In the genomic region with DNA sequence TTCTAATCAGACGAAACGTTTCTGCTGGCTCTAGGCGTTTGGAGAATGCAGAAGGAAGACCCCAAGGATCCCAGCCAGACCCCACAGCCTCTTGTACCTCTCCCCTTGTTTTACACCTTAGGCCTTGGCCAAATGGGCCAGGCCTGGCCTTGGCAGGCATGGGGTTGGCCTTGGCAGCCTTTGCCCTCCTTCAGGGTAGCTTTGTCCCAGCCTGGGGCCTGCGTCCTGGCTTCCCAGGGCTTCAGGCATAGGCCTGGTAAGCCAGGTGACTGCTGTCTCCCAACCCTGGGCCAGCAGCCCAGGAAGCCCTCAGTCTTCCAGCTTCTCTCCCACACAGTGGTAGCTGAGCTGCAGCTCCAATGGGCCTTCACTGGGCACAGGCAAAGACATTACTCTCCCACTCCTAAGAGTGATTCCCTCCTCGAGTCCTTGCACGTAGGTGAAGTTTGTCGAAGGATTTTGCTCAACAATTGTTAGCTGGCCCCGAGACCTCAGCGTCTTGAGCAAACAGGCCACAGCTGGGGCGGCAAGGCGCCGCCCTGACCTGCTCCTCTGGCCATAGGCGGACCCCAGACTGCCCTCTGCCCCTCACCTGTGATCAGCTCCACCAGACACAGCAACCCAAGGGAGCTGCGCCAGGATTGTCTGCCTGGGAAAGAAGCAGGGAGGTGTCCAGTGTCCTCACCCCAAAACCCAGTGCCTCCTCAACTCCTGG, we compare ENCODE assay signal across 9 cellular contexts. TPM values are rescaled to one million over a fixed set of nuclear protein-coding genes. Genes with fewer than 3 reads are reported as not detected.
DNase-seq lines count a peak whose midpoint lies in the region; ATAC-seq, FAIRE-seq and TF ChIP-seq lines count a peak whose summit lies in the region.
"Had no signal": no experiment of that assay in that cellular context is flagged by ENCODE, and none has a peak within 500 bp of the region (broad histone marks: within the 10 kb centered on the region; RNA-seq: fewer than 3 reads in every experiment).

No MANE protein-coding gene starts in this region.

- intact Hi-C loops in OCI-LY7 (cut with micrococcal nuclease; ENCODE audit: unreplicated experiment): loop anchor here (5.0 to 10.0 kb wide), 4 partner anchors 128 to 2003 kb away; a partner anchor contains a TSS

- H3K36me3 ChIP-seq in OCI-LY7 (ENCODE audit: insufficient read depth, low read length) (peaks cover 26% of the 10 kb centered on the region; the same call in 1 of the 2 replicates), small intestine (ENCODE audit: control insufficient read depth in 2 of 2, insufficient read depth in 2 of 2, low read length in 2 of 2) (no peaks in the 10 kb centered on the region)
- H3K36me3 ChIP-seq: ovary had no signal

- H3K9me3 ChIP-seq in OCI-LY7 (ENCODE audit: low read length): no peaks in the 10 kb centered on the region
- no peaks in the 10 kb centered on the region for H3K9me3 ChIP-seq in small intestine (ENCODE audit: control insufficient read depth, low read depth)
- H3K9me3 ChIP-seq: ovary had no signal

- H4K20me1 ChIP-seq in OCI-LY7 (ENCODE audit: insufficient read depth, low read length): peaks cover 16% of the 10 kb centered on the region; the same call in 1 of the 2 replicates

- H3K27ac ChIP-seq in OCI-LY7 (ENCODE audit: low read depth, low read length, poor library complexity, severe bottlenecking): peak overlapping the region; percentile 80
- peak overlapping the region; percentile 94 for H3K27ac ChIP-seq in epithelial cell of prostate
- H3K27ac ChIP-seq in small intestine (ENCODE audit: low read depth in 1 of 2, low read length in 1 of 2): peak overlapping the region in 1 of 2 donors; percentile 81
- H3K27ac ChIP-seq: ovary had no signal

- H3K4me2 ChIP-seq in OCI-LY7 (ENCODE audit: low read length): peak overlapping the region; percentile 98

- WGBS in small intestine, 3 donors: 66 to 73% (median 68%) methylated on average over 14 of the region's 14 CpGs

- BruUV-seq in OCI-LY7 (replicated peaks; lab: Mats Ljungman, UMichigan): no TSS peak

- no peak for FAIRE-seq in small intestine (lab: Jason Lieb, UNC)

- H3K4me3 ChIP-seq in OCI-LY7 (ENCODE audit: low read depth, low read length, poor library complexity, severe bottlenecking) (peak overlapping the region; percentile 84), small intestine (ENCODE audit: low read depth in 1 of 2, low read length in 2 of 2) (no peak overlapping the region)

- DNase-seq in NCI-H345 (lab: John Stamatoyannopoulos, UW) (peak; percentile 11), NCI-H345 treated with DMSO at 0.1 percent for 48 hours (lab: John Stamatoyannopoulos, UW; ENCODE audit: unreplicated experiment) (no peak), OCI-LY7 (ENCODE audit: low spot score) (no peak), epithelial cell of prostate (ENCODE audit: low read depth, low spot score) (no peak), small intestine (peak; percentile 20), omental fat pad (ENCODE audit: low spot score) (no peak), midbrain (lab: John Stamatoyannopoulos, UW) (no peak)
- no peak for DNase-seq in activated CD4-positive, CD25-positive, alpha-beta regulatory T cell treated with anti-CD3 and anti-CD28 coated beads, Interleukin-2, amount 50 U/mL, for 72 hours

- ATAC-seq in omental fat pad (ENCODE audit: low FRiP score): no peak

- TF ChIP-seq CTCF in OCI-LY7 (conservative IDR thresholded peaks at IDR 0.05; ENCODE audit: low read length): no peak
- no peak for TF ChIP-seq CTCF in omental fat pad (IDR thresholded peaks at IDR 0.05)

- peaks cover 0 to 30% of the 10 kb centered on the region in 2 donors for H3K27me3 ChIP-seq in small intestine (ENCODE audit: control insufficient read depth in 2 of 2, insufficient read depth in 2 of 2, low read length in 2 of 2)

- peak overlapping the region; percentile 45; the same call in 1 of the 2 replicates for H2AFZ ChIP-seq in OCI-LY7 (ENCODE audit: low read length)

- peaks cover 45% of the 10 kb centered on the region for H3K79me2 ChIP-seq in OCI-LY7 (ENCODE audit: insufficient read depth, low read depth, low read length)

- no peaks in the 10 kb centered on the region for H3K9me2 ChIP-seq in OCI-LY7 (ENCODE audit: insufficient read depth, low read length)

- H3K4me1 ChIP-seq in OCI-LY7 (ENCODE audit: insufficient read depth, low read length, poor library complexity, severe bottlenecking) (peaks cover 56% of the 10 kb centered on the region), small intestine (ENCODE audit: control insufficient read depth in 2 of 2, insufficient read depth in 1 of 2, low read depth in 1 of 2, low read length in 1 of 2) (no peaks in the 10 kb centered on the region)

- POLR2A ChIA-PET in OCI-LY7 (lab: Charles Lee): interaction anchor here (0.9 to 2.1 kb wide), 4 partner anchors 11 to 19 kb away, joined by 3 to 8 read pairs (median 6); no protein-coding TSS in a partner anchor

- CTCF ChIA-PET in OCI-LY7 (lab: Charles Lee; ENCODE audit: unreplicated experiment): interaction anchor here (1.0 kb wide), 1 partner anchor 13 kb away, joined by 3 read pairs; no protein-coding TSS in a partner anchor

RNA-seq across cellular contexts. Expression of a gene that starts 1.1 kb away (rescaled TPM):
- total RNA-seq in OCI-LY7 (2014; rRNA removed; shearing (Covaris generic)): 55.3 and 56.3 TPM in 2 replicates
- total RNA-seq in OCI-LY7 (2022) (66.8 and 76.4 TPM in 2 replicates), omental fat pad (1 to 10 TPM in 2 of 4 donors, under 1 TPM in 1, not detected in 1; 0.74 to 3.7 (median 1.2) TPM)
- polyA plus RNA-seq in small intestine: 10 to 100 TPM in 2 of 3 donors, 1 to 10 TPM in 1; 5.4 to 30.0 (median 12.2) TPM

Comparison
In these comparisons a context has a peak if more than half of its experiments do, and no peak if none do; other contexts are left out.
1. DNase-seq: peak in NCI-H345 (single experiment) and small intestine (single experiment); none in NCI-H345 treated with DMSO at 0.1 percent for 48 hours (single experiment), OCI-LY7 (single experiment), epithelial cell of prostate (single experiment), omental fat pad (single experiment), midbrain (single experiment) and activated CD4-positive, CD25-positive, alpha-beta regulatory T cell treated with anti-CD3 and anti-CD28 coated beads, Interleukin-2, amount 50 U/mL, for 72 hours (single experiment).
2. RNA of a gene that starts 1.1 kb away (total RNA-seq): 55.3 to 76.4 TPM in OCI-LY7; 0.74 to 3.7 TPM in omental fat pad; every median in the first group is over 10 times any median in the second.